9 cellular contexts compared by ENCODE assay signal in genomic region chr3:182575941-182576340, GRCh38.
"Had no signal": no experiment of that assay in that cellular context is flagged by ENCODE, and none has a peak within 500 bp of the region (broad histone marks: within the 10 kb centered on the region; RNA-seq: fewer than 3 reads in every experiment).

No MANE protein-coding gene starts in this region.

- H3K4me3 ChIP-seq: GM23248, GM23338, HAP-1 had no signal

- H3K4me1 ChIP-seq: HAP-1 had no signal

- H3K4me1 Mint-ChIP-seq: GM23338, H9 had no signal

- H3K9me3 Mint-ChIP-seq: GM23338 had no signal

- H3K36me3 ChIP-seq: HAP-1 had no signal

- H3K27ac Mint-ChIP-seq: GM23338, H9, HFFc6 had no signal

- H3K4me2 ChIP-seq: GM23338 had no signal

- H3K27ac ChIP-seq: GM23248 had no signal

- ATAC-seq: GM23338, HCT116 had no signal

- H3K4me3 Mint-ChIP-seq: GM23338, H9, HFFc6 had no signal

- DNase-seq: GM23248, GOT3, H7, H9, HCEC 1CT, HFFc6 had no signal

- H3K9me3 ChIP-seq: HAP-1 had no signal

- H2AFZ ChIP-seq: GM23248, GM23338 had no signal
